Comparison of ENCODE assay signal across 7 cellular contexts in genomic region chr6:69515480-69515879, GRCh38.
A peak's percentile ranks its signal among the peaks of the same experiment; 100 is the strongest.
DNase-seq lines count a peak whose midpoint lies in the region; ATAC-seq, FAIRE-seq and TF ChIP-seq lines count a peak whose summit lies in the region.
"Not testable (repeated sequence)": the region's sequence is repeated elsewhere in the genome, so short reads cannot be mapped to it uniquely, and the experiment has no call there.

No MANE protein-coding gene starts in this region.

- not testable (repeated sequence) for H3K27ac Mint-ChIP-seq in nephron progenitor cell

- not testable (repeated sequence) for H3K27me3 Mint-ChIP-seq in nephron progenitor cell (ENCODE audit: low read depth, poor library complexity)

- WGBS in HUES64 = 58% methylated on average over 2 of the region's 9 CpGs
- 17% methylated on average over 1 of the region's 9 CpGs for WGBS in K562 (ENCODE audit: insufficient coverage, low coverage, missing lambda C conversion rate)
- 60% methylated on average over 9 of the region's 9 CpGs for WGBS in smooth muscle cell (ENCODE audit: low lambda C conversion rate)

- not testable (repeated sequence) for TF ChIP-seq RAD21 in K562 (CRISPR knock-in tag; conservative IDR thresholded peaks at IDR 0.05 in 1 of 2, IDR thresholded peaks at IDR 0.05 in 1 of 2)

- TF ChIP-seq POLR2A in K562 (conservative IDR thresholded peaks at IDR 0.05) = not testable (repeated sequence)

- CTCF ChIA-PET in K562 (lab: Yijun Ruan, JAX; ENCODE audit: low intra/inter-chr PET ratio) = not testable (repeated sequence)

- not testable (repeated sequence) for H3K36me3 ChIP-seq in ES-I3 (ENCODE audit: insufficient read depth, low read length); HUES64 (ENCODE audit: insufficient read depth, low read length); K562 (ENCODE audit: control insufficient read depth, insufficient read depth, low read length); smooth muscle cell (ENCODE audit: low read depth)

- H3K9me3 Mint-ChIP-seq in nephron progenitor cell = peaks cover 23% of the 10 kb centered on the region

- not testable (repeated sequence) for H3K27ac ChIP-seq in HUES64 (ENCODE audit: low read depth, low read length); K562 (ENCODE audit: extremely low read depth, low read depth, low read length); smooth muscle cell (ENCODE audit: low read depth)

- POLR2A ChIA-PET in K562 (lab: Yijun Ruan, JAX) = not testable (repeated sequence)

- peak overlapping the region; percentile 31; the same call in 1 of the 2 replicates for H3K4me3 ChIP-seq in HUES64 (ENCODE audit: low read length)
- H3K4me3 ChIP-seq in K562 = not testable (repeated sequence)
- H3K4me3 ChIP-seq in smooth muscle cell = peak overlapping the region; percentile 35

- not testable (repeated sequence) for ATAC-seq in K562

- H3K4me2 ChIP-seq in K562 (ENCODE audit: insufficient read depth, low read length) = 0 out of 2 replicates have a peak overlapping the region, but pooled peaks have one; percentile 32
- H3K4me2 ChIP-seq in smooth muscle cell = not testable (repeated sequence)

- H3K9ac ChIP-seq in ES-I3 (ENCODE audit: low read depth, low read length) = peak overlapping the region; percentile 58
- not testable (repeated sequence) for H3K9ac ChIP-seq in HUES64 (ENCODE audit: low read depth, low read length); K562 (ENCODE audit: insufficient read depth in 1 of 2, low read depth in 2 of 2, low read length in 2 of 2); smooth muscle cell (ENCODE audit: low read depth)

- H3F3A ChIP-seq in smooth muscle cell (ENCODE audit: low read depth) = not testable (repeated sequence)

- H4K20me1 ChIP-seq in K562 (replicated peaks; ENCODE audit: control insufficient read depth, insufficient read depth, low read length); smooth muscle cell (ENCODE audit: low read depth): not testable (repeated sequence)

- intact Hi-C loops in K562 (cut with micrococcal nuclease) = not testable (repeated sequence)

- in situ Hi-C loops in K562 (cut with MboI) = not testable (repeated sequence)

- H3K27me3 ChIP-seq in HUES64 (ENCODE audit: insufficient read depth, low read length); K562 (ENCODE audit: control insufficient read depth in 2 of 2, insufficient read depth in 2 of 2, low read length in 2 of 2); smooth muscle cell (ENCODE audit: low read depth): not testable (repeated sequence)

- H3K36me3 Mint-ChIP-seq in nephron progenitor cell (ENCODE audit: low read depth) = not testable (repeated sequence)

- not testable (repeated sequence) for H3K79me2 ChIP-seq in K562 (ENCODE audit: control insufficient read depth, insufficient read depth, low read length); smooth muscle cell (ENCODE audit: low read depth)

- TF ChIP-seq EP300 in K562 (IDR thresholded peaks at IDR 0.05; ENCODE audit: low read length) = not testable (repeated sequence)

- not testable (repeated sequence) for TF ChIP-seq CTCF in K562 (IDR thresholded peaks at IDR 0.05 in 2 of 3, conservative IDR thresholded peaks at IDR 0.05 in 1 of 3; ENCODE audit: insufficient read depth in 2 of 3, low read depth in 1 of 3, low read length in 3 of 3); nephron progenitor cell (IDR thresholded peaks at IDR 0.05); smooth muscle cell (IDR thresholded peaks at IDR 0.05; ENCODE audit: borderline replicate concordance, insufficient read depth, poor library complexity, severe bottlenecking)

- not testable (repeated sequence) for H3K4me1 Mint-ChIP-seq in nephron progenitor cell

- not testable (repeated sequence) for BruUV-seq in K562 (replicated peaks; lab: Mats Ljungman, UMichigan)

- not testable (repeated sequence) for H3K9me1 ChIP-seq in K562 (ENCODE audit: control insufficient read depth, insufficient read depth, low read length)

- FAIRE-seq in K562 (lab: Jason Lieb, UNC) = not testable (repeated sequence)

- not testable (repeated sequence) for H3K9me3 ChIP-seq in ES-I3 (ENCODE audit: control insufficient read depth, insufficient read depth, low read length); HUES64 (ENCODE audit: insufficient read depth, low read depth, low read length); K562 (replicated peaks; ENCODE audit: control insufficient read depth, insufficient read depth, low read depth, low read length); smooth muscle cell (replicated peaks; ENCODE audit: low read depth)

- DNase-seq in NCI-H69 (lab: John Stamatoyannopoulos, UW) (peak; percentile 44), K562 (ENCODE audit: extremely low read depth in 1 of 4, low spot score in 3 of 4) (peak in 1 of 4 experiments; percentile 5), iPS DF 19.7 (ENCODE audit: low read depth, low spot score) (peak; percentile 7)
- not testable (repeated sequence) for DNase-seq in nephron progenitor cell; smooth muscle cell (lab: John Stamatoyannopoulos, UW; ENCODE audit: unreplicated experiment)

- peak overlapping the region; percentile 66 for H3K4me3 Mint-ChIP-seq in nephron progenitor cell

- not testable (repeated sequence) for H3K4me1 ChIP-seq in ES-I3 (ENCODE audit: insufficient read depth, low read length); HUES64 (ENCODE audit: insufficient read depth, low read length); K562 (replicated peaks in 1 of 2; ENCODE audit: control insufficient read depth in 2 of 2, insufficient read depth in 2 of 2, low read length in 2 of 2); smooth muscle cell (ENCODE audit: low read depth)

- not testable (repeated sequence) for H2AFZ ChIP-seq in K562 (ENCODE audit: low read depth, low read length); smooth muscle cell (ENCODE audit: low read depth)
